In genomic region chr3:100089802-100090668, GRCh38 we compare ENCODE assay signal across 8 cellular contexts. TPM values are rescaled to one million over a fixed set of nuclear protein-coding genes. Genes with fewer than 3 reads are reported as not detected.
DNase-seq lines count a peak whose midpoint lies in the region; ATAC-seq, FAIRE-seq and TF ChIP-seq lines count a peak whose summit lies in the region.

No MANE protein-coding gene starts in this region.

- peak; percentile 49 for DNase-seq in BE2C
- no peak for DNase-seq in GM19239 (ENCODE audit: insufficient read length, low spot score)
- no peak for DNase-seq in RWPE2 (ENCODE audit: low spot score)
- DNase-seq in fibroblast of gingiva (ENCODE audit: low read depth), result peak; percentile 70
- peak; percentile 27 for DNase-seq in putamen (ENCODE audit: low spot score)
- no peak for DNase-seq in sigmoid colon
- no peak for DNase-seq in stimulated activated CD4-positive, alpha-beta T cell treated with anti-CD3 and anti-CD28 coated beads, Interleukin-2, amount 100 ng/mL, for 48 hours

- FAIRE-seq in GM19239 (lab: Jason Lieb, UNC), result peak; percentile 91

- peak; percentile 58 for ATAC-seq in HG03196 (IDR thresholded peaks at IDR 0.05; ENCODE audit: unreplicated experiment)
- ATAC-seq in RWPE2 (ENCODE audit: low read depth), result peak; percentile 68; the same call in 2 of the 3 replicates

- intact Hi-C loops in sigmoid colon (cut with DNase I), result no loop called here

- TF ChIP-seq CTCF in BE2C (IDR thresholded peaks at IDR 0.05; ENCODE audit: low read depth, low read length) (peak; percentile 73), RWPE2 (IDR thresholded peaks at IDR 0.05; ENCODE audit: poor library complexity, severe bottlenecking) (peak; percentile 41), sigmoid colon (IDR thresholded peaks at IDR 0.05) (peak in 2 of 4 experiments; percentile 7 to 11)

- H3K27me3 ChIP-seq in BE2C (no peaks in the 10 kb centered on the region), RWPE2 (ENCODE audit: insufficient read depth, poor library complexity, severe bottlenecking) (no peaks in the 10 kb centered on the region), sigmoid colon (no peaks in the 10 kb centered on the region)

- H3K4me3 ChIP-seq in BE2C (ENCODE audit: low read depth, low read length) (no peak overlapping the region), RWPE2 (ENCODE audit: severe bottlenecking) (no peak overlapping the region), sigmoid colon (no peak overlapping the region)

- WGBS in sigmoid colon, 2 donors, result 82 to 87% methylated on average over 7 of the region's 7 CpGs

- TF ChIP-seq POLR2A in sigmoid colon (IDR thresholded peaks at IDR 0.05), result no peak

- H3K27ac ChIP-seq in RWPE2 (ENCODE audit: poor library complexity, severe bottlenecking) (no peak overlapping the region), sigmoid colon (peak overlapping the region in 1 of 4 donors; percentile 8)

- H3K36me3 ChIP-seq in BE2C (no peaks in the 10 kb centered on the region), RWPE2 (ENCODE audit: low read depth) (no peaks in the 10 kb centered on the region), sigmoid colon (no peaks in the 10 kb centered on the region)

- no peak for TF ChIP-seq EP300 in sigmoid colon (IDR thresholded peaks at IDR 0.05)

- H3K4me1 ChIP-seq in BE2C (peaks cover 17% of the 10 kb centered on the region), RWPE2 (ENCODE audit: insufficient read depth, poor library complexity, severe bottlenecking) (no peaks in the 10 kb centered on the region), sigmoid colon (peaks cover 0 to 29% (median 13%) of the 10 kb centered on the region in 4 donors)

- H3K9me3 ChIP-seq in BE2C, result no peaks in the 10 kb centered on the region; the same call in 1 of the 2 replicates
- H3K9me3 ChIP-seq in RWPE2 (ENCODE audit: severe bottlenecking), result no peaks in the 10 kb centered on the region
- no peaks in the 10 kb centered on the region for H3K9me3 ChIP-seq in sigmoid colon

RNA-seq across cellular contexts. Expression of gene FILIP1L, which starts 24.3 kb away (rescaled TPM):
- 4.7 TPM for polyA plus RNA-seq in BE2C (2012; ENCODE audit: insufficient read depth, insufficient read length, low read depth)
- 10 to 100 TPM; 42.5 to 93.3 (median 67.6) TPM for total RNA-seq in sigmoid colon
- 10 to 100 TPM in 1 of 3 donors, 1 to 10 TPM in 2; 6.0 to 14.9 (median 6.5) TPM for polyA plus RNA-seq in sigmoid colon

Comparison
In these comparisons a context has a peak if more than half of its experiments do, and no peak if none do; other contexts are left out.
1. DNase-seq: peak in BE2C (single experiment), fibroblast of gingiva (single experiment) and putamen (single experiment); none in GM19239 (single experiment), RWPE2 (single experiment), sigmoid colon (single experiment) and stimulated activated CD4-positive, alpha-beta T cell treated with anti-CD3 and anti-CD28 coated beads, Interleukin-2, amount 100 ng/mL, for 48 hours (0 of 2).